In the genomic region with DNA sequence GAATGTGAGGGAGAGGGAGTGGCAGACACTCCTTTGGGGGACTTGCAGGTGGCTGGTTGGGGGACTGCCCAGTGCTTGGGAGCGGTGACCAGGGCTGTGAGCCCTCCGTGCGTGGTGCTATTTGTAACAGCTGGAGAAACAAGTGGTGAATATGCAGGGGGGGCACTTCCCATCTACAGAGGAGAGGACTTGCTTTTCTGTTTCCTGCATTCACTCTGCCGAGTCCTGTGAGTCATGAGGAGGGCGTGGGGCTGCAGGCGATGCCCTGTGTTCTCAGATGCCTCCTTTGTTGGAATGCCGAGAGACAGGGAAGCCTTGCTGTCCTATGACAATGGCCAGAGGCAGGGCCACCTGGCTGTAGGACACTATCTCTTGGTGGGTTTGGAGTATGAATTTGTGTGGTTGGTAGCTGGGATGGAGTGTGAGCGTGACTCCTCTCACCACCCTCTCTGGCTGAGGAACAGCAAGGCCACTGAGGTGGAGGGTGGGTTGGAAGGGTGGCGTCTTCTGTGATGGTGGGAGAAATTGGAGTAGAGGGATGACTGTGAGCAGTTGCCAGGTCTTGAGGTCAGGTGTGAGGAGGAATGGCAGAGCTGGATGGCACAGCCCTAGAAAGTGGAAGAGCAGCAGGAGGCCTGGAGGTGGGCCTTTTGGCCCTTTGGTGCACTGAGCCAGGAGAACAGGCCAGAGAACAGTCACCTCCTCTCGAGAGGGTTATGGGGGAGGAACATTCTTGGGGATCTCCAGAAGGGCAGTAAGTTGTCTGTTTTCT, we compare ENCODE assay signal across 2 cellular contexts.
TF ChIP-seq lines count a peak whose summit lies in the region.

No MANE protein-coding gene starts in this region.

TF ChIP-seq in A549, 52 proteins besides CTCF, POLR2A, EP300 and RAD21:
- no peak for TF ChIP-seq JUN (IDR thresholded peaks at IDR 0.05)

TF ChIP-seq in IMR-90, 13 proteins besides CTCF, POLR2A, EP300 and RAD21:
- no peak for TF ChIP-seq BHLHE40 (IDR thresholded peaks at IDR 0.05; ENCODE audit: low read depth, low read length)
- TF ChIP-seq, protein P1, sequence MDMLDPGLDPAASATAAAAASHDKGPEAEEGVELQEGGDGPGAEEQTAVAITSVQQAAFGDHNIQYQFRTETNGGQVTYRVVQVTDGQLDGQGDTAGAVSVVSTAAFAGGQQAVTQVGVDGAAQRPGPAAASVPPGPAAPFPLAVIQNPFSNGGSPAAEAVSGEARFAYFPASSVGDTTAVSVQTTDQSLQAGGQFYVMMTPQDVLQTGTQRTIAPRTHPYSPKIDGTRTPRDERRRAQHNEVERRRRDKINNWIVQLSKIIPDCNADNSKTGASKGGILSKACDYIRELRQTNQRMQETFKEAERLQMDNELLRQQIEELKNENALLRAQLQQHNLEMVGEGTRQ (IDR thresholded peaks at IDR 0.05; ENCODE audit: low read depth, low read length) = no peak
- TF ChIP-seq, protein P2, sequence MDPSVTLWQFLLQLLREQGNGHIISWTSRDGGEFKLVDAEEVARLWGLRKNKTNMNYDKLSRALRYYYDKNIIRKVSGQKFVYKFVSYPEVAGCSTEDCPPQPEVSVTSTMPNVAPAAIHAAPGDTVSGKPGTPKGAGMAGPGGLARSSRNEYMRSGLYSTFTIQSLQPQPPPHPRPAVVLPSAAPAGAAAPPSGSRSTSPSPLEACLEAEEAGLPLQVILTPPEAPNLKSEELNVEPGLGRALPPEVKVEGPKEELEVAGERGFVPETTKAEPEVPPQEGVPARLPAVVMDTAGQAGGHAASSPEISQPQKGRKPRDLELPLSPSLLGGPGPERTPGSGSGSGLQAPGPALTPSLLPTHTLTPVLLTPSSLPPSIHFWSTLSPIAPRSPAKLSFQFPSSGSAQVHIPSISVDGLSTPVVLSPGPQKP (IDR thresholded peaks at IDR 0.05; ENCODE audit: borderline replicate concordance, low read depth, low read length) = no peak
- no peak for TF ChIP-seq CEBPB (IDR thresholded peaks at IDR 0.05; ENCODE audit: low read depth, low read length)
- no peak for TF ChIP-seq NFE2L2 (IDR thresholded peaks at IDR 0.05; ENCODE audit: low read depth, low read length)
- no peak for TF ChIP-seq MAZ (IDR thresholded peaks at IDR 0.05; ENCODE audit: borderline replicate concordance, low read depth, low read length)
- TF ChIP-seq MAFK (IDR thresholded peaks at IDR 0.05; ENCODE audit: low read depth, low read length) = no peak
- no peak for TF ChIP-seq RCOR1 (IDR thresholded peaks at IDR 0.05; ENCODE audit: insufficient replicate concordance, low read length)
TF ChIP-seq in IMR-90: peak in this region for 0.
